9 cellular contexts compared by ENCODE assay signal in the genomic region with DNA sequence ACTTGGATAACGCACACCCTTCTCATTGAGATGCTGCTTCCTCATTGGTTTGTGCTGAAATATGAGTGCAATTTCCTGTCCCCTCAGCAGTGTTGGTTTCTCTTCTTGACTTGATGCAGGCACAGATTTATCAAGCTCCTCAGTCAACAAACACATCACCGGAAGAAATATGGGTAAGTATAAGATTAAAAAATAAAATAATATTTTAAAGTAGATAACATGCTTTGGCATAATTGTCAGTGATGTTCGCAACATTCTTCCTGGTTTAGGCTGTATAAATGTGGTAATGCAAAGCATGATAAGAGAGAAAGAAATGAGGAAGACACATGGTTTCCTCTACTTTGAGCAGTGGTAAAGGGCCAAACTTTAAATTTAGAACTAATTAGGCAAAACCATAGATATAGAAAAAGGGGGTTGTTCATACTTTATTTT. TPM values are rescaled to one million over a fixed set of nuclear protein-coding genes. Genes with fewer than 3 reads are reported as not detected.
DNase-seq lines count a peak whose midpoint lies in the region; ATAC-seq, FAIRE-seq and TF ChIP-seq lines count a peak whose summit lies in the region.
"Had no signal": no experiment of that assay in that cellular context is flagged by ENCODE, and none has a peak within 500 bp of the region (broad histone marks: within the 10 kb centered on the region; RNA-seq: fewer than 3 reads in every experiment).

A gene with protein sequence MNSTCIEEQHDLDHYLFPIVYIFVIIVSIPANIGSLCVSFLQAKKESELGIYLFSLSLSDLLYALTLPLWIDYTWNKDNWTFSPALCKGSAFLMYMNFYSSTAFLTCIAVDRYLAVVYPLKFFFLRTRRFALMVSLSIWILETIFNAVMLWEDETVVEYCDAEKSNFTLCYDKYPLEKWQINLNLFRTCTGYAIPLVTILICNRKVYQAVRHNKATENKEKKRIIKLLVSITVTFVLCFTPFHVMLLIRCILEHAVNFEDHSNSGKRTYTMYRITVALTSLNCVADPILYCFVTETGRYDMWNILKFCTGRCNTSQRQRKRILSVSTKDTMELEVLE (plus strand): TSS at position 86 of the 432 bp plus-strand sequence. CDS start 5,713 bp downstream, outside the sequence.

- FAIRE-seq in GM18507 (lab: Jason Lieb, UNC), result peak; percentile 90

- no peaks in the 10 kb centered on the region for H3K36me3 ChIP-seq in stomach
- H3K36me3 ChIP-seq in testis (ENCODE audit: low read depth, missing control alignments), result no peaks in the 10 kb centered on the region
- H3K36me3 ChIP-seq: pancreas had no signal

- 48 to 59% (median 54%) methylated on average over 3 of the region's 3 CpGs for WGBS in stomach, 5 donors
- WGBS in testis, 2 donors, result 59 to 71% methylated on average over 3 of the region's 3 CpGs

- TF ChIP-seq EP300 in stomach (IDR thresholded peaks at IDR 0.05), result no peak

- no peaks in the 10 kb centered on the region for H3K27me3 ChIP-seq in stomach
- H3K27me3 ChIP-seq in testis, result no peaks in the 10 kb centered on the region
- H3K27me3 ChIP-seq: pancreas had no signal

- H3K4me1 ChIP-seq in stomach (no peaks in the 10 kb centered on the region), testis (no peaks in the 10 kb centered on the region)
- H3K4me1 ChIP-seq: pancreas had no signal

- DNase-seq in GM18507 (ENCODE audit: extremely low spot score, insufficient read length, low read depth) (no peak), Kasumi-1 (lab: John Stamatoyannopoulos, UW) (peak; percentile 83 to 93), stomach (no peak), testis (no peak), A172 (ENCODE audit: low spot score) (no peak), NCI-H1436 (lab: John Stamatoyannopoulos, UW) (no peak)
- peak; percentile 71 for DNase-seq in central memory CD4-positive, alpha-beta T cell
- DNase-seq: pancreas had no signal

- H3K4me3 ChIP-seq in stomach (peak within 1 kb of the TSS in 2 of 4 donors; percentile 19 to 21), testis (no peak within 1 kb of the TSS)

- TF ChIP-seq POLR2A in stomach (IDR thresholded peaks at IDR 0.05), result no peak
- TF ChIP-seq POLR2A in testis (IDR thresholded peaks at IDR 0.05), result no peak

- TF ChIP-seq CTCF in stomach (IDR thresholded peaks at IDR 0.05), result no peak
- no peak for TF ChIP-seq CTCF in testis (IDR thresholded peaks at IDR 0.05)

- H3K27ac ChIP-seq in stomach (peak within 1 kb of the TSS in 4 of 5 donors; percentile 56 to 79 (median 62)), testis (no peak within 1 kb of the TSS)

- peak; percentile 69 for ATAC-seq in GM21619 (IDR thresholded peaks at IDR 0.05; ENCODE audit: unreplicated experiment)

- no peaks in the 10 kb centered on the region for H3K9me3 ChIP-seq in stomach
- H3K9me3 ChIP-seq in testis, result no peaks in the 10 kb centered on the region
- H3K9me3 ChIP-seq: pancreas had no signal

- intact Hi-C loops in stomach (cut with DNase I; ENCODE audit: low total_unique reads) (no loop called here), testis (cut with DNase I; ENCODE audit: low total_unique reads) (no loop called here)

RNA-seq across cellular contexts. Expression of the gene that starts here (rescaled TPM):
- total RNA-seq in stomach (1 to 10 TPM in 2 of 5 donors, under 1 TPM in 1, not detected in 2; 0.58 to 2.6 (median 1.3) TPM), testis (under 1 TPM; 0.08 to 0.31 TPM)
- polyA plus RNA-seq in stomach (1 to 10 TPM in 1 of 3 donors, under 1 TPM in 2; 0.48 to 1.2 (median 1.00) TPM), testis (ENCODE audit: insufficient read depth, low read depth, low replicate concordance) (0.96 TPM)
- total RNA-seq in A172 (2014; rRNA removed; shearing (Covaris generic)), result not detected in 2 replicates

Comparison
In these comparisons a context has a peak if more than half of its experiments do, and no peak if none do; other contexts are left out.
1. DNase-seq: peak in Kasumi-1 (2 of 2) and central memory CD4-positive, alpha-beta T cell (single experiment); none in GM18507 (single experiment), stomach (single experiment), testis (single experiment), A172 (single experiment) and NCI-H1436 (single experiment).
2. H3K27ac ChIP-seq: peak in stomach (4 of 5); none in testis (0 of 2).